28 cellular contexts compared by ENCODE assay signal in the genomic region with DNA sequence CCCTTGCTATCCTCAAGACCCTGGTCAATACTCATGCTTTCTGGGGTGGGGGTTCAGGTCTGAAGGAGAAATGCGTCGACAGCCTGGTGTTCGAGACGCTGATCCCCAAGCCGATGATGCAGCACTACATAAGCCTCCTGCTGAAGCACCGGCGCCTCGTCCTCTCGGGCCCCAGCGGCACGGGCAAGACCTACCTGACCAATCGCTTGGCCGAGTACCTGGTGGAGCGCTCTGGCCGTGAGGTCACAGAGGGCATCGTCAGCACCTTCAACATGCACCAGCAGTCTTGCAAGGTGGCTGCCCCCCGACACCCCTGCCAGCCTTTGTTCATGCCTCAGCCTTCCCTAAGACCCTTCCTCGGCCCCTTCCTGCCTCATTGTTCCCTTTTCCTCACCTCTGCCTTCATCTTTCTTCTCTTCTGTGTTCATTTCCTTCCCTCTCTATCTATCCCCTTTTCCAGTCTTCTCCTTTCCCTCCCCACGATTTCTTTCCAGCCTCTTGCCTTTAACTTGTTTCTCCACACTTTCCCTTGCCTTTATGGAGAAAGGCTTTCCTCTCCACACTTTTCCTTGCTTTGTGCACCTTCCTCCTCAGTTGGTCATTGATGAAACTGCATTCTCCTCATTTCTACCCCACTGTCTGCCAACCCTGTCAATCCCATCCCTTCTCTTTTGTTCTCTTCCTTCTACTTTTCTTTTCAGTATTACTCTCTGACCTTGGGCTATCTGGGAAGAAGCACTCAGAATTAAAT.
"Had no signal": no experiment of that assay in that cellular context is flagged by ENCODE, and none has a peak within 500 bp of the region (broad histone marks: within the 10 kb centered on the region; RNA-seq: fewer than 3 reads in every experiment).

No MANE protein-coding gene starts in this region.

- H3K27me3 ChIP-seq: pancreas, stomach, testis, thyroid gland, transverse colon, upper lobe of right lung had no signal

- H3K27ac ChIP-seq: left ventricle myocardium inferior, pancreas, prostate gland, skin epidermis, stomach, testis, thyroid gland, transverse colon, upper lobe of right lung had no signal

- FAIRE-seq: islet of Langerhans, pancreas, urothelium cell line had no signal

- H3K4me3 Mint-ChIP-seq: immature natural killer cell; naive thymus-derived CD8-positive, alpha-beta T cell; nephron; stimulated activated naive B cell treated with anti-CD40 and anti-IgM and Interleukin-4, amounts not matched to agents 10 μg/mL and 1 μg/mL and 100 μg/mL, for 72 hours had no signal

- ATAC-seq: mucosa of descending colon; naive thymus-derived CD8-positive, alpha-beta T cell; pancreas; right cardiac atrium; sciatic nerve; stimulated activated naive B cell treated with anti-CD40 and anti-IgM and Interleukin-4, amounts not matched to agents 10 μg/mL and 1 μg/mL and 100 μg/mL, for 72 hours; stimulated activated naive CD8-positive, alpha-beta T cell treated with anti-CD3 and anti-CD28 coated beads, Interleukin-15, Interleukin-2, amounts not matched to agents 100 U/mL and 50 U/mL, for 24 hours; upper lobe of right lung had no signal

- H3K27me3 Mint-ChIP-seq: naive thymus-derived CD8-positive, alpha-beta T cell; stimulated activated naive B cell treated with anti-CD40 and anti-IgM and Interleukin-4, amounts not matched to agents 10 μg/mL and 1 μg/mL and 100 μg/mL, for 72 hours had no signal

- H3K4me1 Mint-ChIP-seq: immature natural killer cell; naive thymus-derived CD8-positive, alpha-beta T cell; nephron; stimulated activated naive B cell treated with anti-CD40 and anti-IgM and Interleukin-4, amounts not matched to agents 10 μg/mL and 1 μg/mL and 100 μg/mL, for 72 hours had no signal

- H3K4me1 ChIP-seq: pancreas, prostate gland, stomach, testis, thyroid gland, transverse colon, upper lobe of right lung had no signal

- H3K9me3 ChIP-seq: left ventricle myocardium inferior, mucosa of descending colon, pancreas, prostate gland, stomach, testis, thyroid gland, transverse colon, upper lobe of right lung had no signal

- H3K4me3 ChIP-seq: left ventricle myocardium inferior, lung, mucosa of descending colon, pancreas, prostate gland, skin epidermis, stomach, testis, thyroid gland, transverse colon, upper lobe of right lung had no signal

- H3K36me3 Mint-ChIP-seq: immature natural killer cell had no signal

- DNase-seq: hypothalamus; immature natural killer cell; left ventricle myocardium inferior; midbrain; mucosa of descending colon; naive thymus-derived CD8-positive, alpha-beta T cell; pancreas; posterior cingulate gyrus; retina; right cardiac atrium; stimulated activated CD4-positive, alpha-beta T cell treated with anti-CD3 and anti-CD28 coated beads, Interleukin-12 subunit alpha, Interleukin-12 subunit beta, amount 100 ng/mL, for 4 hours; stimulated activated CD4-positive, alpha-beta T cell treated with anti-CD3 and anti-CD28 coated beads, Interleukin-15, amount 100 ng/mL, for 24 hours; stimulated activated CD4-positive, alpha-beta T cell treated with anti-CD3 and anti-CD28 coated beads, Interleukin-2, amount 100 ng/mL, for 24 hours; stimulated activated CD4-positive, alpha-beta T cell treated with anti-CD3 and anti-CD28 coated beads, Interleukin-4, amount 100 ng/mL, for 1 hour; stimulated activated naive B cell treated with anti-CD40 and anti-IgM and Interleukin-4, amounts not matched to agents 10 μg/mL and 1 μg/mL and 100 μg/mL, for 72 hours; stimulated activated naive CD8-positive, alpha-beta T cell treated with anti-CD3 and anti-CD28 coated beads, Interleukin-15, Interleukin-2, amounts not matched to agents 100 U/mL and 50 U/mL, for 24 hours; stomach; testis; thyroid gland; transverse colon; upper lobe of right lung had no signal

- H3K9me3 Mint-ChIP-seq: immature natural killer cell; naive thymus-derived CD8-positive, alpha-beta T cell; nephron; stimulated activated naive B cell treated with anti-CD40 and anti-IgM and Interleukin-4, amounts not matched to agents 10 μg/mL and 1 μg/mL and 100 μg/mL, for 72 hours had no signal

- H3K27ac Mint-ChIP-seq: immature natural killer cell; nephron; stimulated activated naive B cell treated with anti-CD40 and anti-IgM and Interleukin-4, amounts not matched to agents 10 μg/mL and 1 μg/mL and 100 μg/mL, for 72 hours had no signal

- H3K36me3 ChIP-seq: pancreas had no signal
